In genomic region chr9:87260171-87260570, GRCh38 we compare ENCODE assay signal across 22 cellular contexts.
A peak's percentile ranks its signal among the peaks of the same experiment; 100 is the strongest.
DNase-seq lines count a peak whose midpoint lies in the region; ATAC-seq and TF ChIP-seq lines count a peak whose summit lies in the region.
"Had no signal": no experiment of that assay in that cellular context is flagged by ENCODE, and none has a peak within 500 bp of the region (broad histone marks: within the 10 kb centered on the region; RNA-seq: fewer than 3 reads in every experiment).

No MANE protein-coding gene starts in this region.

- peak overlapping the region; percentile 2 to 54 (median 24) for H3K27ac ChIP-seq in gastrocnemius medialis
- H3K27ac ChIP-seq: A549 had no signal

- no peak overlapping the region for H3K4me3 ChIP-seq in gastrocnemius medialis
- H3K4me3 ChIP-seq: A549 had no signal

- TF ChIP-seq CTCF in natural killer cell (IDR thresholded peaks at IDR 0.05) = no peak
- TF ChIP-seq CTCF in nephron (IDR thresholded peaks at IDR 0.05; ENCODE audit: unreplicated experiment in 3 of 3) = no peak
- TF ChIP-seq CTCF in gastrocnemius medialis (IDR thresholded peaks at IDR 0.05 in 4 of 5, conservative IDR thresholded peaks at IDR 0.05 in 1 of 5) = no peak

- TF ChIP-seq POLR2A in gastrocnemius medialis (IDR thresholded peaks at IDR 0.05) = no peak

- intact Hi-C loops in natural killer cell (cut with micrococcal nuclease) (no loop called here), gastrocnemius medialis (cut with DNase I; ENCODE audit: low total_unique reads) (no loop called here)

- H3K9me3 ChIP-seq in gastrocnemius medialis = no peaks in the 10 kb centered on the region
- H3K9me3 ChIP-seq: A549 had no signal

- ATAC-seq in natural killer cell treated with Interleukin-12 subunit alpha and Interleukin-12 subunit beta and Interleukin-15 and Interleukin-18, amount 100 ng/mL, for 72 hours = no peak
- ATAC-seq in natural killer cell = no peak
- peak in 1 of 2 donors; percentile 48 for ATAC-seq in gastrocnemius medialis
- ATAC-seq: A549, HCT116, PC-3 had no signal

- no peaks in the 10 kb centered on the region for H3K4me1 ChIP-seq in gastrocnemius medialis
- H3K4me1 ChIP-seq: A549 had no signal

- no peak for DNase-seq in natural killer cell treated with Interleukin-12 subunit alpha and Interleukin-12 subunit beta and Interleukin-15 and Interleukin-18, amount 100 ng/mL, for 72 hours (ENCODE audit: low spot score)
- DNase-seq in natural killer cell = no peak
- peak in 1 of 2 donors; percentile 45 for DNase-seq in gastrocnemius medialis
- no peak for DNase-seq in nucleus accumbens (lab: John Stamatoyannopoulos, UW)
- DNase-seq in activated CD4-positive, CD25-positive, alpha-beta regulatory T cell (lab: John Stamatoyannopoulos, UW) = no peak
- no peak for DNase-seq in cerebellar cortex (ENCODE audit: low spot score)
- DNase-seq: C1 segment of cervical spinal cord; CD8-positive, alpha-beta memory T cell; DMS53; EL; GOT3; IMR-90; NCI-H1417 treated with DMSO at 0.1 percent for 48 hours; NCI-H187 treated with DMSO at 0.1 percent for 48 hours; NCI-H2227 treated with DMSO at 0.1 percent for 48 hours; NCI-H510A treated with DMSO at 0.1 percent for 48 hours; NCI-H774; PC-3; RPMI8226 had no signal

- H3K27ac Mint-ChIP-seq in natural killer cell treated with Interleukin-12 subunit alpha and Interleukin-12 subunit beta and Interleukin-15 and Interleukin-18, amount 100 ng/mL, for 72 hours = no peak overlapping the region
- H3K27ac Mint-ChIP-seq in natural killer cell (no peak overlapping the region), nephron (peak overlapping the region; percentile 84 to 94 (median 90))
- H3K27ac Mint-ChIP-seq: CD8-positive, alpha-beta memory T cell had no signal

- H3K4me3 Mint-ChIP-seq in natural killer cell treated with Interleukin-12 subunit alpha and Interleukin-12 subunit beta and Interleukin-15 and Interleukin-18, amount 100 ng/mL, for 72 hours = peak overlapping the region; percentile 44
- H3K4me3 Mint-ChIP-seq in natural killer cell (no peak overlapping the region), nephron (peak overlapping the region in 1 of 3 experiments; percentile 12)
- H3K4me3 Mint-ChIP-seq: CD8-positive, alpha-beta memory T cell had no signal

- no peaks in the 10 kb centered on the region for H3K9me3 Mint-ChIP-seq in natural killer cell treated with Interleukin-12 subunit alpha and Interleukin-12 subunit beta and Interleukin-15 and Interleukin-18, amount 100 ng/mL, for 72 hours
- H3K9me3 Mint-ChIP-seq in natural killer cell = no peaks in the 10 kb centered on the region
- H3K9me3 Mint-ChIP-seq in nephron = peaks cover 9% of the 10 kb centered on the region

- H3K36me3 Mint-ChIP-seq in natural killer cell treated with Interleukin-12 subunit alpha and Interleukin-12 subunit beta and Interleukin-15 and Interleukin-18, amount 100 ng/mL, for 72 hours = no peaks in the 10 kb centered on the region
- no peaks in the 10 kb centered on the region for H3K36me3 Mint-ChIP-seq in natural killer cell
- H3K36me3 Mint-ChIP-seq in nephron (ENCODE audit: low read depth) = no peaks in the 10 kb centered on the region
- H3K36me3 Mint-ChIP-seq: CD8-positive, alpha-beta memory T cell had no signal

- in situ Hi-C loops in gastrocnemius medialis (cut with MboI; ENCODE audit: low sequenced_read_pairs in 4 of 4) = no loop called here

- peaks cover 0 to 65% of the 10 kb centered on the region in 2 donors for H3K27me3 Mint-ChIP-seq in natural killer cell treated with Interleukin-12 subunit alpha and Interleukin-12 subunit beta and Interleukin-15 and Interleukin-18, amount 100 ng/mL, for 72 hours
- H3K27me3 Mint-ChIP-seq in natural killer cell (ENCODE audit: low read depth in 2 of 2) = peaks cover 16 to 23% of the 10 kb centered on the region in 2 donors
- no peaks in the 10 kb centered on the region for H3K27me3 Mint-ChIP-seq in nephron (ENCODE audit: low read depth)

- no peaks in the 10 kb centered on the region for H3K36me3 ChIP-seq in gastrocnemius medialis

- peaks cover 11 to 17% of the 10 kb centered on the region in 2 donors for H3K4me1 Mint-ChIP-seq in natural killer cell treated with Interleukin-12 subunit alpha and Interleukin-12 subunit beta and Interleukin-15 and Interleukin-18, amount 100 ng/mL, for 72 hours (ENCODE audit: low read depth in 2 of 2)
- no peaks in the 10 kb centered on the region for H3K4me1 Mint-ChIP-seq in natural killer cell
- H3K4me1 Mint-ChIP-seq in nephron = peaks cover 47% of the 10 kb centered on the region
- H3K4me1 Mint-ChIP-seq: CD8-positive, alpha-beta memory T cell had no signal

- H3K27me3 ChIP-seq in gastrocnemius medialis = no peaks in the 10 kb centered on the region

Comparison
In these comparisons a context has a peak if more than half of its experiments do, and no peak if none do; other contexts are left out.
1. H3K27ac Mint-ChIP-seq: peak in nephron (3 of 3); none in natural killer cell treated with Interleukin-12 subunit alpha and Interleukin-12 subunit beta and Interleukin-15 and Interleukin-18, amount 100 ng/mL, for 72 hours (0 of 2) and natural killer cell (0 of 2).